In genomic region chr5:62190931-62191330, GRCh38 we compare ENCODE assay signal across 7 cellular contexts.
"Had no signal": no experiment of that assay in that cellular context is flagged by ENCODE, and none has a peak within 500 bp of the region (broad histone marks: within the 10 kb centered on the region; RNA-seq: fewer than 3 reads in every experiment).

No MANE protein-coding gene starts in this region.

- FAIRE-seq: G401.6, GM12878, GM12892, GM18507, GM19239 had no signal

- DNase-seq: GDM1, GF-D8 had no signal

- ATAC-seq: GM12878 had no signal

- H3K4me3 ChIP-seq: GM12878 had no signal
